In genomic region chr2:43569921-43570320, GRCh38 we compare ENCODE assay signal across 11 cellular contexts. TPM values are rescaled to one million over a fixed set of nuclear protein-coding genes. Genes with fewer than 3 reads are reported as not detected.
DNase-seq lines count a peak whose midpoint lies in the region; ATAC-seq and TF ChIP-seq lines count a peak whose summit lies in the region.
"Had no signal": no experiment of that assay in that cellular context is flagged by ENCODE, and none has a peak within 500 bp of the region (broad histone marks: within the 10 kb centered on the region; RNA-seq: fewer than 3 reads in every experiment).

No MANE protein-coding gene starts in this region.

- H3K4me3 Mint-ChIP-seq in T-helper 1 cell treated with Interleukin-12 subunit alpha and Interleukin-12 subunit beta and Interleukin-4 antibody, amounts not matched to agents 30 μg/mL and 1 μg/mL, for 36 hours: peak overlapping the region; percentile 49

- H3K9me3 ChIP-seq in right cardiac atrium (ENCODE audit: control insufficient read depth, low read length): no peaks in the 10 kb centered on the region
- H3K9me3 ChIP-seq: pancreas, thyroid gland had no signal

- no peak overlapping the region for H3K27ac ChIP-seq in right cardiac atrium (ENCODE audit: low read length)
- H3K27ac ChIP-seq: C4-2B, pancreas, thyroid gland had no signal

- intact Hi-C loops in posterior vena cava (cut with DNase I) (loop anchor here in 1 of 2 donors (10.0 kb wide), 1 partner anchor 745 kb away; no protein-coding TSS in a partner anchor), right cardiac atrium (cut with DNase I) (no loop called here)

- H3K27me3 ChIP-seq in right cardiac atrium (ENCODE audit: control insufficient read depth, insufficient read depth): no peaks in the 10 kb centered on the region
- H3K27me3 ChIP-seq: pancreas, thyroid gland had no signal

- no peaks in the 10 kb centered on the region for H3K27me3 Mint-ChIP-seq in T-helper 1 cell treated with Interleukin-12 subunit alpha and Interleukin-12 subunit beta and Interleukin-4 antibody, amounts not matched to agents 30 μg/mL and 1 μg/mL, for 36 hours (ENCODE audit: low read depth)

- 86% methylated on average over 3 of the region's 3 CpGs for WGBS in right cardiac atrium

- H3K9me3 Mint-ChIP-seq in T-helper 1 cell treated with Interleukin-12 subunit alpha and Interleukin-12 subunit beta and Interleukin-4 antibody, amounts not matched to agents 30 μg/mL and 1 μg/mL, for 36 hours: no peaks in the 10 kb centered on the region

- peak overlapping the region; percentile 67 for H3K27ac Mint-ChIP-seq in T-helper 1 cell treated with Interleukin-12 subunit alpha and Interleukin-12 subunit beta and Interleukin-4 antibody, amounts not matched to agents 30 μg/mL and 1 μg/mL, for 36 hours

- no peak overlapping the region for H3K4me3 ChIP-seq in right cardiac atrium (ENCODE audit: low read length)
- H3K4me3 ChIP-seq: pancreas, thyroid gland had no signal

- DNase-seq in GM10266 (ENCODE audit: extremely low spot score) (peak; percentile 55), posterior vena cava (ENCODE audit: low spot score) (no peak), NCI-H1105 treated with DMSO at 0.1 percent for 48 hours (lab: John Stamatoyannopoulos, UW) (no peak), right cardiac atrium (no peak)
- DNase-seq: pancreas, thyroid gland had no signal

- H3K36me3 Mint-ChIP-seq in T-helper 1 cell treated with Interleukin-12 subunit alpha and Interleukin-12 subunit beta and Interleukin-4 antibody, amounts not matched to agents 30 μg/mL and 1 μg/mL, for 36 hours (ENCODE audit: low read depth): peaks cover 41% of the 10 kb centered on the region

- no peaks in the 10 kb centered on the region for H3K4me1 ChIP-seq in right cardiac atrium (ENCODE audit: control insufficient read depth, insufficient read depth, low read length)
- H3K4me1 ChIP-seq: pancreas, thyroid gland had no signal

- TF ChIP-seq CTCF in GM10266 (IDR thresholded peaks at IDR 0.05; ENCODE audit: control insufficient read depth, insufficient read depth, low read depth, missing control alignments): no peak

- ATAC-seq in GM19035 (IDR thresholded peaks at IDR 0.05; ENCODE audit: unreplicated experiment) (peak; percentile 67), HG02759 (IDR thresholded peaks at IDR 0.05; ENCODE audit: unreplicated experiment) (peak; percentile 78), HG03039 (IDR thresholded peaks at IDR 0.05; ENCODE audit: unreplicated experiment) (no peak), right cardiac atrium (no peak)
- ATAC-seq: pancreas had no signal

- H3K4me1 Mint-ChIP-seq in T-helper 1 cell treated with Interleukin-12 subunit alpha and Interleukin-12 subunit beta and Interleukin-4 antibody, amounts not matched to agents 30 μg/mL and 1 μg/mL, for 36 hours (ENCODE audit: low read depth): peaks cover 28% of the 10 kb centered on the region

RNA-seq across cellular contexts. Expression of gene THADA, which starts 25.9 kb away (rescaled TPM):
- 10 to 100 TPM; 29.9 to 30.7 TPM for total RNA-seq in posterior vena cava
- total RNA-seq in right cardiac atrium: 10 to 100 TPM; 19.0 to 20.7 (median 20.2) TPM
- 10.6 TPM for polyA plus RNA-seq in right cardiac atrium

Comparison
In these comparisons a context has a peak if more than half of its experiments do, and no peak if none do; other contexts are left out.
1. ATAC-seq: peak in GM19035 (single experiment) and HG02759 (single experiment); none in HG03039 (single experiment) and right cardiac atrium (0 of 2).